In the genomic region with DNA sequence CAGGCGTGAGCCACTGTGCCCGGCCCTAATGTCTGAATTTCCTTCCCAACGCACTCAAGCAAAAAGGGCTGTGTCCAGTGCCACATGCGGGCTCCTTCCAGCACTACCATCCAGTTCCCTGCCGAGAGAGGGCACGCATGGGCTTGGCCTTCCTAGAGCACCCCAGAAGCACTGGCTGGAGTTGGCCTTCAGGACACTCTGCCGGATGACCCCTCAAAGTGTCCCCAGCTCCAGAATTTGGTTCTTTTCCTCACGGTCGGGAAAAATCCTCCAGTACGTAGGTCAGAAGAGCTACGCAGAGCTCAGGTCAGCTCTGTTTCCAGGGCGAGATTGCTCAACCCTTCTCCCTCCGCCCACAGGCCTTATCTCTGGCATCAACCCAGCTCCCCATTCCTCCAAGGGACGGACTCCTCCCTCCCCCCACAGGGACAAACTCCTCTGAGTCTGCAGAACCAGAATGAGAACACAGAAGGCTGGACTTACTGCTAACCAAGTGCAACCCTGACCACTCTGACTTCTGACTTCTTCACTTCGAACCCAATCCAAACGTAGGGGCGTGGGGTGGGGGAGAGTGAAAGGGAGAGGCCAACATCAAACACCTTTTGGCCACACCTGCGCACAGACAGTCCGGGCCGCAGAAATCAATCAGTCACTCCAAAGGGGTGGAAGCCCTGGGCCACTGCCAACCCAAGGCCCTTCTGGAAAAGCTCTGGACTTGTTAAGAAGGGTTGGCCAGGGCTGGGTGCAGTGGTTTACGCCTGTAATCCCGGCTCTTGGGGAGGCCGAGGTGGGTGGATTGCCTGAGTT, we compare ENCODE assay signal across 1 cellular context.
TF ChIP-seq lines count a peak whose summit lies in the region.

No MANE protein-coding gene starts in this region.

TF ChIP-seq in HepG2, 621 proteins besides CTCF, POLR2A, EP300 and RAD21 (continued from another document and continues in another):
- TF ChIP-seq, protein P1, sequence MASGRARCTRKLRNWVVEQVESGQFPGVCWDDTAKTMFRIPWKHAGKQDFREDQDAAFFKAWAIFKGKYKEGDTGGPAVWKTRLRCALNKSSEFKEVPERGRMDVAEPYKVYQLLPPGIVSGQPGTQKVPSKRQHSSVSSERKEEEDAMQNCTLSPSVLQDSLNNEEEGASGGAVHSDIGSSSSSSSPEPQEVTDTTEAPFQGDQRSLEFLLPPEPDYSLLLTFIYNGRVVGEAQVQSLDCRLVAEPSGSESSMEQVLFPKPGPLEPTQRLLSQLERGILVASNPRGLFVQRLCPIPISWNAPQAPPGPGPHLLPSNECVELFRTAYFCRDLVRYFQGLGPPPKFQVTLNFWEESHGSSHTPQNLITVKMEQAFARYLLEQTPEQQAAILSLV (CRISPR knock-in tag; IDR thresholded peaks at IDR 0.05; ENCODE audit: borderline replicate concordance), result peak; percentile 73; the same call in 1 of the 2 replicates
- TF ChIP-seq, protein P2, sequence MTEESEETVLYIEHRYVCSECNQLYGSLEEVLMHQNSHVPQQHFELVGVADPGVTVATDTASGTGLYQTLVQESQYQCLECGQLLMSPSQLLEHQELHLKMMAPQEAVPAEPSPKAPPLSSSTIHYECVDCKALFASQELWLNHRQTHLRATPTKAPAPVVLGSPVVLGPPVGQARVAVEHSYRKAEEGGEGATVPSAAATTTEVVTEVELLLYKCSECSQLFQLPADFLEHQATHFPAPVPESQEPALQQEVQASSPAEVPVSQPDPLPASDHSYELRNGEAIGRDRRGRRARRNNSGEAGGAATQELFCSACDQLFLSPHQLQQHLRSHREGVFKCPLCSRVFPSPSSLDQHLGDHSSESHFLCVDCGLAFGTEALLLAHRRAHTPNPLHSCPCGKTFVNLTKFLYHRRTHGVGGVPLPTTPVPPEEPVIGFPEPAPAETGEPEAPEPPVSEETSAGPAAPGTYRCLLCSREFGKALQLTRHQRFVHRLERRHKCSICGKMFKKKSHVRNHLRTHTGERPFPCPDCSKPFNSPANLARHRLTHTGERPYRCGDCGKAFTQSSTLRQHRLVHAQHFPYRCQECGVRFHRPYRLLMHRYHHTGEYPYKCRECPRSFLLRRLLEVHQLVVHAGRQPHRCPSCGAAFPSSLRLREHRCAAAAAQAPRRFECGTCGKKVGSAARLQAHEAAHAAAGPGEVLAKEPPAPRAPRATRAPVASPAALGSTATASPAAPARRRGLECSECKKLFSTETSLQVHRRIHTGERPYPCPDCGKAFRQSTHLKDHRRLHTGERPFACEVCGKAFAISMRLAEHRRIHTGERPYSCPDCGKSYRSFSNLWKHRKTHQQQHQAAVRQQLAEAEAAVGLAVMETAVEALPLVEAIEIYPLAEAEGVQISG (CRISPR knock-in tag; IDR thresholded peaks at IDR 0.05), result peak; percentile 88
- 0 out of 2 replicates have a peak, but pooled peaks have one; percentile 4 for TF ChIP-seq NFYB (CRISPR knock-in tag; IDR thresholded peaks at IDR 0.05)
- 0 out of 2 replicates have a peak, but pooled peaks have one; percentile 15 for TF ChIP-seq MXD1 (CRISPR knock-in tag; IDR thresholded peaks at IDR 0.05)
- peak; percentile 92 for TF ChIP-seq ZNF280D (CRISPR knock-in tag; IDR thresholded peaks at IDR 0.05)
- peak; percentile 65; the same call in 1 of the 2 replicates for TF ChIP-seq ZNF331 (CRISPR knock-in tag; IDR thresholded peaks at IDR 0.05)
- TF ChIP-seq TARDBP (CRISPR knock-in tag; IDR thresholded peaks at IDR 0.05), result no peak; the same call in none of the 2 replicates
- peak; percentile 97 for TF ChIP-seq GATAD2A (CRISPR knock-in tag; IDR thresholded peaks at IDR 0.05)
- TF ChIP-seq, protein P3, sequence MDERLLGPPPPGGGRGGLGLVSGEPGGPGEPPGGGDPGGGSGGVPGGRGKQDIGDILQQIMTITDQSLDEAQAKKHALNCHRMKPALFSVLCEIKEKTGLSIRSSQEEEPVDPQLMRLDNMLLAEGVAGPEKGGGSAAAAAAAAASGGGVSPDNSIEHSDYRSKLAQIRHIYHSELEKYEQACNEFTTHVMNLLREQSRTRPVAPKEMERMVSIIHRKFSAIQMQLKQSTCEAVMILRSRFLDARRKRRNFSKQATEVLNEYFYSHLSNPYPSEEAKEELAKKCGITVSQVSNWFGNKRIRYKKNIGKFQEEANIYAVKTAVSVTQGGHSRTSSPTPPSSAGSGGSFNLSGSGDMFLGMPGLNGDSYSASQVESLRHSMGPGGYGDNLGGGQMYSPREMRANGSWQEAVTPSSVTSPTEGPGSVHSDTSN (CRISPR knock-in tag; IDR thresholded peaks at IDR 0.05), result 0 out of 2 replicates have a peak, but pooled peaks have one; percentile 12
- TF ChIP-seq ZNF513 (CRISPR knock-in tag; conservative IDR thresholded peaks at IDR 0.05), result no peak
- peak; percentile 85 for TF ChIP-seq HOXD1 (CRISPR knock-in tag; IDR thresholded peaks at IDR 0.05)
- peak; percentile 62; the same call in 1 of the 2 replicates for TF ChIP-seq ZFP37 (CRISPR knock-in tag; IDR thresholded peaks at IDR 0.05; ENCODE audit: borderline replicate concordance)
- no peak for TF ChIP-seq ADNP (CRISPR knock-in tag; IDR thresholded peaks at IDR 0.05)
- peak; percentile 81 for TF ChIP-seq PITX1 (CRISPR knock-in tag; IDR thresholded peaks at IDR 0.05)
- TF ChIP-seq PHB2 (IDR thresholded peaks at IDR 0.05; ENCODE audit: partially characterized antibody), result no peak
- TF ChIP-seq NCOR1 (IDR thresholded peaks at IDR 0.05; ENCODE audit: borderline replicate concordance, low read length), result peak; percentile 86; the same call in 1 of the 2 replicates
- TF ChIP-seq ZNF512B (CRISPR knock-in tag; IDR thresholded peaks at IDR 0.05; ENCODE audit: borderline replicate concordance), result peak; percentile 62; the same call in 1 of the 2 replicates
- peak; percentile 84 for TF ChIP-seq HOXA3 (CRISPR knock-in tag; IDR thresholded peaks at IDR 0.05)
- peak; percentile 50; the same call in 1 of the 2 replicates for TF ChIP-seq ETV5 (CRISPR knock-in tag; IDR thresholded peaks at IDR 0.05; ENCODE audit: borderline replicate concordance)
- TF ChIP-seq ARNT2 (CRISPR knock-in tag; IDR thresholded peaks at IDR 0.05; ENCODE audit: low read depth), result peak; percentile 68; the same call in 1 of the 2 replicates
- peak; percentile 91 for TF ChIP-seq HDAC2 (CRISPR knock-in tag; IDR thresholded peaks at IDR 0.05)
- TF ChIP-seq, protein P4, sequence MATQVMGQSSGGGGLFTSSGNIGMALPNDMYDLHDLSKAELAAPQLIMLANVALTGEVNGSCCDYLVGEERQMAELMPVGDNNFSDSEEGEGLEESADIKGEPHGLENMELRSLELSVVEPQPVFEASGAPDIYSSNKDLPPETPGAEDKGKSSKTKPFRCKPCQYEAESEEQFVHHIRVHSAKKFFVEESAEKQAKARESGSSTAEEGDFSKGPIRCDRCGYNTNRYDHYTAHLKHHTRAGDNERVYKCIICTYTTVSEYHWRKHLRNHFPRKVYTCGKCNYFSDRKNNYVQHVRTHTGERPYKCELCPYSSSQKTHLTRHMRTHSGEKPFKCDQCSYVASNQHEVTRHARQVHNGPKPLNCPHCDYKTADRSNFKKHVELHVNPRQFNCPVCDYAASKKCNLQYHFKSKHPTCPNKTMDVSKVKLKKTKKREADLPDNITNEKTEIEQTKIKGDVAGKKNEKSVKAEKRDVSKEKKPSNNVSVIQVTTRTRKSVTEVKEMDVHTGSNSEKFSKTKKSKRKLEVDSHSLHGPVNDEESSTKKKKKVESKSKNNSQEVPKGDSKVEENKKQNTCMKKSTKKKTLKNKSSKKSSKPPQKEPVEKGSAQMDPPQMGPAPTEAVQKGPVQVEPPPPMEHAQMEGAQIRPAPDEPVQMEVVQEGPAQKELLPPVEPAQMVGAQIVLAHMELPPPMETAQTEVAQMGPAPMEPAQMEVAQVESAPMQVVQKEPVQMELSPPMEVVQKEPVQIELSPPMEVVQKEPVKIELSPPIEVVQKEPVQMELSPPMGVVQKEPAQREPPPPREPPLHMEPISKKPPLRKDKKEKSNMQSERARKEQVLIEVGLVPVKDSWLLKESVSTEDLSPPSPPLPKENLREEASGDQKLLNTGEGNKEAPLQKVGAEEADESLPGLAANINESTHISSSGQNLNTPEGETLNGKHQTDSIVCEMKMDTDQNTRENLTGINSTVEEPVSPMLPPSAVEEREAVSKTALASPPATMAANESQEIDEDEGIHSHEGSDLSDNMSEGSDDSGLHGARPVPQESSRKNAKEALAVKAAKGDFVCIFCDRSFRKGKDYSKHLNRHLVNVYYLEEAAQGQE (IDR thresholded peaks at IDR 0.05; ENCODE audit: borderline replicate concordance in 1 of 2, low read depth in 1 of 2, low read length in 2 of 2), result peak in 1 of 2 experiments; percentile 21; a peak in 2 of 4 replicates
- TF ChIP-seq, protein P5, sequence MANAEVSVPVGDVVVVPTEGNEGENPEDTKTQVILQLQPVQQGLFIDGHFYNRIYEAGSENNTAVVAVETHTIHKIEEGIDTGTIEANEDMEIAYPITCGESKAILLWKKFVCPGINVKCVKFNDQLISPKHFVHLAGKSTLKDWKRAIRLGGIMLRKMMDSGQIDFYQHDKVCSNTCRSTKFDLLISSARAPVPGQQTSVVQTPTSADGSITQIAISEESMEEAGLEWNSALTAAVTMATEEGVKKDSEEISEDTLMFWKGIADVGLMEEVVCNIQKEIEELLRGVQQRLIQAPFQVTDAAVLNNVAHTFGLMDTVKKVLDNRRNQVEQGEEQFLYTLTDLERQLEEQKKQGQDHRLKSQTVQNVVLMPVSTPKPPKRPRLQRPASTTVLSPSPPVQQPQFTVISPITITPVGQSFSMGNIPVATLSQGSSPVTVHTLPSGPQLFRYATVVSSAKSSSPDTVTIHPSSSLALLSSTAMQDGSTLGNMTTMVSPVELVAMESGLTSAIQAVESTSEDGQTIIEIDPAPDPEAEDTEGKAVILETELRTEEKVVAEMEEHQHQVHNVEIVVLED (CRISPR knock-in tag; IDR thresholded peaks at IDR 0.05; ENCODE audit: borderline replicate concordance), result peak; percentile 62; the same call in 1 of the 2 replicates
- peak; percentile 88 for TF ChIP-seq KDM2A (CRISPR knock-in tag; IDR thresholded peaks at IDR 0.05; ENCODE audit: borderline replicate concordance, low read depth)
- TF ChIP-seq REPIN1 (CRISPR knock-in tag; IDR thresholded peaks at IDR 0.05; ENCODE audit: borderline replicate concordance, low read depth), result peak; percentile 61; the same call in 1 of the 2 replicates
- peak; percentile 92; the same call in 1 of the 2 replicates for TF ChIP-seq TGIF2 (CRISPR knock-in tag; IDR thresholded peaks at IDR 0.05)
